Comparison of ENCODE assay signal across 15 cellular contexts in genomic region chr2:160110674-160111239, GRCh38. TPM values are rescaled to one million over a fixed set of nuclear protein-coding genes. Genes with fewer than 3 reads are reported as not detected.
A peak's percentile ranks its signal among the peaks of the same experiment; 100 is the strongest.
DNase-seq lines count a peak whose midpoint lies in the region; ATAC-seq and TF ChIP-seq lines count a peak whose summit lies in the region.
"Had no signal": no experiment of that assay in that cellular context is flagged by ENCODE, and none has a peak within 500 bp of the region (broad histone marks: within the 10 kb centered on the region; RNA-seq: fewer than 3 reads in every experiment).

No MANE protein-coding gene starts in this region.

- H3K36me3 Mint-ChIP-seq in stimulated activated naive B cell treated with anti-CD40 and anti-IgM and Interleukin-4, amounts not matched to agents 10 μg/mL and 1 μg/mL and 100 μg/mL, for 72 hours, result peaks cover 0 to 2% of the 10 kb centered on the region in 2 donors
- H3K36me3 Mint-ChIP-seq: activated CD4-positive, alpha-beta memory T cell treated with anti-CD3 and anti-CD28 coated beads for 36 hours; stimulated activated effector memory CD8-positive, alpha-beta T cell treated with anti-CD3 and anti-CD28 coated beads, Interleukin-12 subunit alpha, Interleukin-12 subunit beta, amount 100 ng/mL, for 72 hours had no signal

- no peak for TF ChIP-seq CTCF in GM10266 (IDR thresholded peaks at IDR 0.05; ENCODE audit: control insufficient read depth, insufficient read depth, low read depth, missing control alignments)

- no peak overlapping the region for H3K4me3 ChIP-seq in H7 (ENCODE audit: insufficient read depth, low read depth, low read length)
- H3K4me3 ChIP-seq: left lung, skin epidermis, thoracic aorta had no signal

- peaks cover 0 to 5% of the 10 kb centered on the region in 2 donors for H3K9me3 Mint-ChIP-seq in stimulated activated naive B cell treated with anti-CD40 and anti-IgM and Interleukin-4, amounts not matched to agents 10 μg/mL and 1 μg/mL and 100 μg/mL, for 72 hours
- H3K9me3 Mint-ChIP-seq: activated CD4-positive, alpha-beta memory T cell treated with anti-CD3 and anti-CD28 coated beads for 36 hours; stimulated activated effector memory CD8-positive, alpha-beta T cell treated with anti-CD3 and anti-CD28 coated beads, Interleukin-12 subunit alpha, Interleukin-12 subunit beta, amount 100 ng/mL, for 72 hours had no signal

- H3K4me3 Mint-ChIP-seq in stimulated activated naive B cell treated with anti-CD40 and anti-IgM and Interleukin-4, amounts not matched to agents 10 μg/mL and 1 μg/mL and 100 μg/mL, for 72 hours, result no peak overlapping the region
- H3K4me3 Mint-ChIP-seq: activated CD4-positive, alpha-beta memory T cell treated with anti-CD3 and anti-CD28 coated beads for 36 hours; stimulated activated effector memory CD8-positive, alpha-beta T cell treated with anti-CD3 and anti-CD28 coated beads, Interleukin-12 subunit alpha, Interleukin-12 subunit beta, amount 100 ng/mL, for 72 hours had no signal

- H3K27me3 Mint-ChIP-seq in stimulated activated naive B cell treated with anti-CD40 and anti-IgM and Interleukin-4, amounts not matched to agents 10 μg/mL and 1 μg/mL and 100 μg/mL, for 72 hours, result peaks cover 12 to 14% of the 10 kb centered on the region in 2 donors
- H3K27me3 Mint-ChIP-seq: progenitor cell of endocrine pancreas had no signal

- ATAC-seq in SK-N-SH treated with all-trans-retinoic acid at 6 μM for 48 hours (peak; percentile 38), GM18867 (IDR thresholded peaks at IDR 0.05; ENCODE audit: unreplicated experiment) (no peak)
- ATAC-seq in stimulated activated naive B cell treated with anti-CD40 and anti-IgM and Interleukin-4, amounts not matched to agents 10 μg/mL and 1 μg/mL and 100 μg/mL, for 72 hours (replicated peaks), result peak; percentile 43 to 48

- H3K36me3 ChIP-seq in H7 (replicated peaks; ENCODE audit: control insufficient read depth, insufficient read depth, low read length), result no peaks in the 10 kb centered on the region
- H3K36me3 ChIP-seq: left lung, thoracic aorta had no signal

- peaks cover 6 to 15% of the 10 kb centered on the region in 2 donors for H3K4me1 Mint-ChIP-seq in stimulated activated naive B cell treated with anti-CD40 and anti-IgM and Interleukin-4, amounts not matched to agents 10 μg/mL and 1 μg/mL and 100 μg/mL, for 72 hours
- H3K4me1 Mint-ChIP-seq: stimulated activated effector memory CD8-positive, alpha-beta T cell treated with anti-CD3 and anti-CD28 coated beads, Interleukin-12 subunit alpha, Interleukin-12 subunit beta, amount 100 ng/mL, for 72 hours had no signal

- no peak overlapping the region for H3K27ac Mint-ChIP-seq in stimulated activated naive B cell treated with anti-CD40 and anti-IgM and Interleukin-4, amounts not matched to agents 10 μg/mL and 1 μg/mL and 100 μg/mL, for 72 hours
- H3K27ac Mint-ChIP-seq: activated CD4-positive, alpha-beta memory T cell treated with anti-CD3 and anti-CD28 coated beads for 36 hours; progenitor cell of endocrine pancreas; stimulated activated effector memory CD8-positive, alpha-beta T cell treated with anti-CD3 and anti-CD28 coated beads, Interleukin-12 subunit alpha, Interleukin-12 subunit beta, amount 100 ng/mL, for 72 hours had no signal

- DNase-seq in H7, result peak; percentile 8
- peak; percentile 16 for DNase-seq in left kidney (ENCODE audit: low read depth, low spot score)
- no peak for DNase-seq in stimulated activated naive B cell treated with anti-CD40 and anti-IgM and Interleukin-4, amounts not matched to agents 10 μg/mL and 1 μg/mL and 100 μg/mL, for 72 hours
- DNase-seq in D341Med (ENCODE audit: low spot score), result no peak
- no peak for DNase-seq in GM10266 (ENCODE audit: extremely low spot score)
- DNase-seq: activated gamma-delta T cell, cortex of kidney had no signal

- H3K27me3 ChIP-seq in H7 (ENCODE audit: control insufficient read depth, insufficient read depth, low read length), result no peaks in the 10 kb centered on the region
- H3K27me3 ChIP-seq: left lung had no signal

TF ChIP-seq in SK-N-SH treated with all-trans-retinoic acid at 6 μM for 48 hours, 23 proteins besides CTCF, POLR2A, EP300 and RAD21:
- TF ChIP-seq PATZ1 (CRISPR knock-in tag; IDR thresholded peaks at IDR 0.05; ENCODE audit: borderline replicate concordance) (no peak), PPARA (CRISPR knock-in tag; IDR thresholded peaks at IDR 0.05; ENCODE audit: borderline replicate concordance) (no peak), TCF4 (CRISPR knock-in tag; IDR thresholded peaks at IDR 0.05; ENCODE audit: borderline replicate concordance) (no peak), ARNTL (CRISPR knock-in tag; IDR thresholded peaks at IDR 0.05; ENCODE audit: borderline replicate concordance, low read depth) (no peak), SNAI2 (CRISPR knock-in tag; IDR thresholded peaks at IDR 0.05) (no peak), ISL1 (CRISPR knock-in tag; IDR thresholded peaks at IDR 0.05) (no peak), TSHZ2 (CRISPR knock-in tag; IDR thresholded peaks at IDR 0.05) (no peak), CREB5 (CRISPR knock-in tag; IDR thresholded peaks at IDR 0.05; ENCODE audit: low read depth) (no peak), TOX (CRISPR knock-in tag; IDR thresholded peaks at IDR 0.05; ENCODE audit: borderline replicate concordance) (no peak), ZFP3 (CRISPR knock-in tag; IDR thresholded peaks at IDR 0.05) (no peak), ESRRG (CRISPR knock-in tag; IDR thresholded peaks at IDR 0.05) (no peak), CSRNP3 (CRISPR knock-in tag; IDR thresholded peaks at IDR 0.05) (no peak), OSR1 (CRISPR knock-in tag; IDR thresholded peaks at IDR 0.05) (no peak), CSDC2 (CRISPR knock-in tag; IDR thresholded peaks at IDR 0.05) (no peak)
TF ChIP-seq in SK-N-SH treated with all-trans-retinoic acid at 6 μM for 48 hours: peak in this region for 0.

RNA-seq across cellular contexts. Expression of gene PLA2R1, which starts 48.3 kb away (rescaled TPM):
- 0.48 and 0.89 TPM in 2 replicates for total RNA-seq in H7 (2014; rRNA removed; shearing (Covaris generic))
- total RNA-seq: activated CD4-positive, alpha-beta memory T cell treated with anti-CD3 and anti-CD28 coated beads for 36 hours had no signal

Comparison
In these comparisons a context has a peak if more than half of its experiments do, and no peak if none do; other contexts are left out.
1. DNase-seq: peak in H7 (single experiment) and left kidney (single experiment); none in stimulated activated naive B cell treated with anti-CD40 and anti-IgM and Interleukin-4, amounts not matched to agents 10 μg/mL and 1 μg/mL and 100 μg/mL, for 72 hours (single experiment), D341Med (single experiment) and GM10266 (single experiment).